8 cellular contexts compared by ENCODE assay signal in genomic region chr2:159030674-159031380, GRCh38.
DNase-seq lines count a peak whose midpoint lies in the region; ATAC-seq and TF ChIP-seq lines count a peak whose summit lies in the region.

No MANE protein-coding gene starts in this region.

- H3K27me3 ChIP-seq in brain microvascular endothelial cell (replicated peaks) (no peaks in the 10 kb centered on the region), iPS-20b (ENCODE audit: insufficient read depth, low read length) (no peaks in the 10 kb centered on the region), spleen (replicated peaks in 1 of 7) (no peaks in the 10 kb centered on the region)

- H3K36me3 ChIP-seq in brain microvascular endothelial cell (replicated peaks) (no peaks in the 10 kb centered on the region), iPS-20b (ENCODE audit: insufficient read depth, low read depth, low read length) (no peaks in the 10 kb centered on the region), spleen (no peaks in the 10 kb centered on the region)

- intact Hi-C loops in spleen (cut with DNase I; ENCODE audit: low total_unique reads): no loop called here

- H3K9ac ChIP-seq in iPS-20b (ENCODE audit: low read depth, low read length): 0 out of 2 replicates have a peak overlapping the region, but pooled peaks have one; percentile 7

- no peaks in the 10 kb centered on the region for H3K9me3 ChIP-seq in iPS-20b (ENCODE audit: insufficient read depth, low read depth, low read length)
- no peaks in the 10 kb centered on the region for H3K9me3 ChIP-seq in spleen

- in situ Hi-C loops in brain microvascular endothelial cell (cut with HindIII; ENCODE audit: low pct_ligation_motif_present, low sequenced_read_pairs): no loop called here

- 28 to 50% (median 43%) methylated on average over 2 of the region's 2 CpGs for WGBS in spleen, 5 donors

- ATAC-seq in stimulated activated naive CD8-positive, alpha-beta T cell treated with anti-CD3 and anti-CD28 coated beads, Interleukin-15, Interleukin-2, amounts not matched to agents 100 U/mL and 50 U/mL, for 24 hours: no peak
- ATAC-seq in HG02610 (IDR thresholded peaks at IDR 0.05; ENCODE audit: unreplicated experiment) (no peak), GM19395 (IDR thresholded peaks at IDR 0.05; ENCODE audit: unreplicated experiment) (no peak), GM18511 (IDR thresholded peaks at IDR 0.05; ENCODE audit: unreplicated experiment) (no peak)

- H3K4me3 ChIP-seq in brain microvascular endothelial cell (ENCODE audit: low read depth, low read length): no peak overlapping the region
- no peak overlapping the region for H3K4me3 ChIP-seq in iPS-20b (ENCODE audit: low read length)
- H3K4me3 ChIP-seq in spleen: no peak overlapping the region

- H3K4me1 ChIP-seq in iPS-20b (ENCODE audit: insufficient read depth, low read length) (peaks cover 30% of the 10 kb centered on the region), spleen (peaks cover 8 to 45% (median 24%) of the 10 kb centered on the region in 6 donors)

- H3K27ac ChIP-seq in brain microvascular endothelial cell (peak overlapping the region; percentile 66), iPS-20b (ENCODE audit: low read length) (no peak overlapping the region), spleen (peak overlapping the region in 7 of 8 donors; percentile 39 to 75 (median 63))

- DNase-seq in HK-2 (ENCODE audit: unreplicated experiment): peak; percentile 32
- peak; percentile 66 for DNase-seq in brain microvascular endothelial cell
- DNase-seq in spleen: no peak
- DNase-seq in stimulated activated naive CD8-positive, alpha-beta T cell treated with anti-CD3 and anti-CD28 coated beads, Interleukin-15, Interleukin-2, amounts not matched to agents 100 U/mL and 50 U/mL, for 24 hours: no peak

- no peak for TF ChIP-seq POLR2A in spleen (IDR thresholded peaks at IDR 0.05)

- TF ChIP-seq CTCF in brain microvascular endothelial cell (IDR thresholded peaks at IDR 0.05; ENCODE audit: low read depth, low read length, missing control alignments) (no peak), spleen (IDR thresholded peaks at IDR 0.05 in 8 of 11, conservative IDR thresholded peaks at IDR 0.05 in 3 of 11) (no peak)

Comparison
In these comparisons a context has a peak if more than half of its experiments do, and no peak if none do; other contexts are left out.
1. DNase-seq: peak in HK-2 (single experiment) and brain microvascular endothelial cell (single experiment); none in spleen (single experiment) and stimulated activated naive CD8-positive, alpha-beta T cell treated with anti-CD3 and anti-CD28 coated beads, Interleukin-15, Interleukin-2, amounts not matched to agents 100 U/mL and 50 U/mL, for 24 hours (single experiment).